ENCODE assay signal across 9 cellular contexts in genomic region chr19:42284066-42284501, GRCh38. TPM values are rescaled to one million over a fixed set of nuclear protein-coding genes. Genes with fewer than 3 reads are reported as not detected.
A peak's percentile ranks its signal among the peaks of the same experiment; 100 is the strongest.
DNase-seq lines count a peak whose midpoint lies in the region; ATAC-seq and TF ChIP-seq lines count a peak whose summit lies in the region.
"Had no signal": no experiment of that assay in that cellular context is flagged by ENCODE, and none has a peak within 500 bp of the region (broad histone marks: within the 10 kb centered on the region; RNA-seq: fewer than 3 reads in every experiment).

No MANE protein-coding gene starts in this region.

- peaks cover 23% of the 10 kb centered on the region for H3K36me3 ChIP-seq in CD4-positive, alpha-beta memory T cell (ENCODE audit: insufficient read depth, low read length)
- H3K36me3 ChIP-seq in neuronal stem cell (replicated peaks in 1 of 2; ENCODE audit: control insufficient read depth in 2 of 2, insufficient read depth in 2 of 2, low read length in 2 of 2): peaks cover 29 to 37% of the 10 kb centered on the region in 2 donors
- peaks cover 20% of the 10 kb centered on the region for H3K36me3 ChIP-seq in thoracic aorta

- WGBS in neuronal stem cell (ENCODE audit: extremely low coverage in 2 of 2, insufficient read length in 2 of 2, insufficient replicate concordance in 1 of 2), 2 donors: no CpG with 5 or more reads among the region's 76 CpGs

- H3K9me3 ChIP-seq in CD4-positive, alpha-beta memory T cell (ENCODE audit: control insufficient read depth in 1 of 2, low read length in 2 of 2): no peaks in the 10 kb centered on the region
- H3K9me3 ChIP-seq in neuronal stem cell (replicated peaks in 1 of 2; ENCODE audit: control insufficient read depth in 2 of 2, insufficient read depth in 1 of 2, low read depth in 1 of 2, low read length in 2 of 2) (peaks cover 0 to 2% of the 10 kb centered on the region in 2 donors), thoracic aorta (no peaks in the 10 kb centered on the region)

- no peak for TF ChIP-seq CTCF in fibroblast of the aortic adventitia (IDR thresholded peaks at IDR 0.05; ENCODE audit: insufficient read depth, low read length)
- TF ChIP-seq CTCF in thoracic aorta (IDR thresholded peaks at IDR 0.05): no peak

- H3K9ac ChIP-seq in neuronal stem cell (ENCODE audit: low read depth, low read length, poor library complexity): peak overlapping the region; percentile 92

- no peak overlapping the region for H3K4ac ChIP-seq in neuronal stem cell (ENCODE audit: low read length)

- H2BK12ac ChIP-seq in neuronal stem cell (ENCODE audit: low read length): no peak overlapping the region

- peaks cover 48% of the 10 kb centered on the region for H3K4me1 ChIP-seq in CD4-positive, alpha-beta memory T cell (ENCODE audit: insufficient read depth, low read length)
- H3K4me1 ChIP-seq in neuronal stem cell (ENCODE audit: control insufficient read depth in 2 of 2, insufficient read depth in 1 of 2, low read depth in 1 of 2, low read length in 2 of 2): peaks cover 41 to 42% of the 10 kb centered on the region in 2 donors
- H3K4me1 ChIP-seq in thoracic aorta (ENCODE audit: control insufficient read depth in 1 of 2, low read depth in 2 of 2): peaks cover 36 to 56% of the 10 kb centered on the region in 2 donors

- H3K4me1 Mint-ChIP-seq in CD4-positive, alpha-beta memory T cell: peaks cover 25 to 33% (median 29%) of the 10 kb centered on the region in 4 donors
- peaks cover 41% of the 10 kb centered on the region for H3K4me1 Mint-ChIP-seq in activated T-helper 1 cell treated with anti-CD3 and anti-CD28 coated beads, Interleukin-12 subunit alpha, Interleukin-12 subunit beta, Interleukin-2, Interleukin-4 antibody, amounts not matched to agents 30 ng/mL and 10 ng/mL and 1 ng/mL, durations not matched to agents 14 hours and 24 hours and 36 hours (ENCODE audit: low read depth)

- no peak overlapping the region for H4K91ac ChIP-seq in neuronal stem cell (ENCODE audit: low read depth, low read length, poor library complexity)

- H3K4me2 ChIP-seq in neuronal stem cell (ENCODE audit: insufficient read depth, low read length, poor library complexity, severe bottlenecking): peak overlapping the region; percentile 32

- peak overlapping the region; percentile 66 for H3K23ac ChIP-seq in neuronal stem cell (ENCODE audit: low read depth, low read length, poor library complexity)

- H3K18ac ChIP-seq in neuronal stem cell (ENCODE audit: low read length): peak overlapping the region; percentile 98

- no peaks in the 10 kb centered on the region for H3K9me3 Mint-ChIP-seq in CD4-positive, alpha-beta memory T cell
- no peaks in the 10 kb centered on the region for H3K9me3 Mint-ChIP-seq in activated T-helper 1 cell treated with anti-CD3 and anti-CD28 coated beads, Interleukin-12 subunit alpha, Interleukin-12 subunit beta, Interleukin-2, Interleukin-4 antibody, amounts not matched to agents 30 ng/mL and 10 ng/mL and 1 ng/mL, durations not matched to agents 14 hours and 24 hours and 36 hours

- H2AK5ac ChIP-seq in neuronal stem cell (ENCODE audit: low read depth, low read length): no peak overlapping the region

- no peak overlapping the region for H3K27ac Mint-ChIP-seq in CD4-positive, alpha-beta memory T cell
- H3K27ac Mint-ChIP-seq in activated T-helper 1 cell treated with anti-CD3 and anti-CD28 coated beads, Interleukin-12 subunit alpha, Interleukin-12 subunit beta, Interleukin-2, Interleukin-4 antibody, amounts not matched to agents 30 ng/mL and 10 ng/mL and 1 ng/mL, durations not matched to agents 14 hours and 24 hours and 36 hours: no peak overlapping the region

- no peak overlapping the region for H4K8ac ChIP-seq in neuronal stem cell (ENCODE audit: low read depth, low read length)

- H2BK15ac ChIP-seq in neuronal stem cell (ENCODE audit: low read length): no peak overlapping the region

- H3K79me1 ChIP-seq in neuronal stem cell (ENCODE audit: low read depth, low read length): peaks cover 27% of the 10 kb centered on the region

- no peak overlapping the region for H2BK120ac ChIP-seq in neuronal stem cell (ENCODE audit: low read depth, low read length)

- peak; percentile 84 to 93 (median 92) for DNase-seq in CD4-positive, alpha-beta memory T cell
- DNase-seq in NCI-H82 (lab: John Stamatoyannopoulos, UW): peak; percentile 87
- DNase-seq in activated T-helper 1 cell treated with anti-CD3 and anti-CD28 coated beads, Interleukin-12 subunit alpha, Interleukin-12 subunit beta, Interleukin-2, Interleukin-4 antibody, amounts not matched to agents 30 ng/mL and 10 ng/mL and 1 ng/mL, durations not matched to agents 14 hours and 24 hours and 36 hours (ENCODE audit: low spot score): peak; percentile 79
- peak; percentile 74 for DNase-seq in fibroblast of the aortic adventitia (ENCODE audit: low read depth)
- DNase-seq in neuronal stem cell (ENCODE audit: low spot score): peak; percentile 68
- no peak for DNase-seq in thoracic aorta (ENCODE audit: low spot score)

- POLR2A ChIA-PET in CD4-positive, alpha-beta memory T cell (lab: Charles Lee; ENCODE audit: partially characterized antibody): interaction anchor here (0.6 to 9.3 kb wide), 13 partner anchors 13 to 161 kb away, joined by 3 to 139 read pairs (median 4); partner anchors contain the start of genes CIC, DEDD2, ERF and GSK3A

- TF ChIP-seq POLR2A in GM19099 (IDR thresholded peaks at IDR 0.05; ENCODE audit: extremely low read depth, insufficient read length, low read depth): peak; percentile 63

- peak overlapping the region; percentile 67 for H2AFZ ChIP-seq in neuronal stem cell (ENCODE audit: low read length)

- ATAC-seq in HG03196 (IDR thresholded peaks at IDR 0.05; ENCODE audit: unreplicated experiment): peak; percentile 21
- ATAC-seq in thoracic aorta (ENCODE audit: insufficient number of reproducible peaks, low FRiP score, low read depth): peak; percentile 6

- H3K4me3 ChIP-seq in CD4-positive, alpha-beta memory T cell (ENCODE audit: low read length in 2 of 2): no peak overlapping the region
- peak overlapping the region; percentile 84 for H3K4me3 ChIP-seq in fibroblast of the aortic adventitia (ENCODE audit: low read depth, low read length)
- peak overlapping the region; percentile 84 to 96 for H3K4me3 ChIP-seq in neuronal stem cell (ENCODE audit: low read length in 2 of 2)
- peak overlapping the region; percentile 70 for H3K4me3 ChIP-seq in thoracic aorta

- H3K36me3 Mint-ChIP-seq in CD4-positive, alpha-beta memory T cell: peaks cover 0 to 32% of the 10 kb centered on the region in 2 donors
- H3K36me3 Mint-ChIP-seq in activated T-helper 1 cell treated with anti-CD3 and anti-CD28 coated beads, Interleukin-12 subunit alpha, Interleukin-12 subunit beta, Interleukin-2, Interleukin-4 antibody, amounts not matched to agents 30 ng/mL and 10 ng/mL and 1 ng/mL, durations not matched to agents 14 hours and 24 hours and 36 hours (ENCODE audit: low read depth): peaks cover 9% of the 10 kb centered on the region
- H3K36me3 Mint-ChIP-seq: activated naive CD8-positive, alpha-beta T cell had no signal

- peak overlapping the region; percentile 40 for H3K27ac ChIP-seq in CD4-positive, alpha-beta memory T cell (ENCODE audit: low read depth, low read length)
- H3K27ac ChIP-seq in neuronal stem cell (replicated peaks; ENCODE audit: low read length) (peak overlapping the region; percentile 97), thoracic aorta (peak overlapping the region in 1 of 2 donors; percentile 72)

- H3K27me3 Mint-ChIP-seq in CD4-positive, alpha-beta memory T cell: no peaks in the 10 kb centered on the region
- H3K27me3 Mint-ChIP-seq in activated T-helper 1 cell treated with anti-CD3 and anti-CD28 coated beads, Interleukin-12 subunit alpha, Interleukin-12 subunit beta, Interleukin-2, Interleukin-4 antibody, amounts not matched to agents 30 ng/mL and 10 ng/mL and 1 ng/mL, durations not matched to agents 14 hours and 24 hours and 36 hours (ENCODE audit: insufficient read depth): no peaks in the 10 kb centered on the region
- H3K27me3 Mint-ChIP-seq: activated naive CD8-positive, alpha-beta T cell had no signal

- no peak overlapping the region for H2BK5ac ChIP-seq in neuronal stem cell (ENCODE audit: low read length)

- CTCF ChIA-PET in CD4-positive, alpha-beta memory T cell (lab: Charles Lee; ENCODE audit: partially characterized antibody): interaction anchor here (1.5 kb wide), 1 partner anchor 41 kb away, joined by 5 read pairs; no protein-coding TSS in a partner anchor

- no peak overlapping the region for H3K14ac ChIP-seq in neuronal stem cell (ENCODE audit: low read length)

- H3K4me3 Mint-ChIP-seq in CD4-positive, alpha-beta memory T cell: no peak overlapping the region
- no peak overlapping the region for H3K4me3 Mint-ChIP-seq in activated T-helper 1 cell treated with anti-CD3 and anti-CD28 coated beads, Interleukin-12 subunit alpha, Interleukin-12 subunit beta, Interleukin-2, Interleukin-4 antibody, amounts not matched to agents 30 ng/mL and 10 ng/mL and 1 ng/mL, durations not matched to agents 14 hours and 24 hours and 36 hours

- intact Hi-C loops in CD4-positive, alpha-beta memory T cell (cut with micrococcal nuclease): loop anchor here (2.0 to 5.0 kb wide), 3 partner anchors 19 to 113 kb away; partner anchors contain the start of genes PAFAH1B3 and PRR19
- intact Hi-C loops in activated T-helper 1 cell treated with anti-CD3 and anti-CD28 coated beads, Interleukin-12 subunit alpha, Interleukin-12 subunit beta, Interleukin-2, Interleukin-4 antibody, amounts not matched to agents 30 ng/mL and 10 ng/mL and 1 ng/mL, durations not matched to agents 14 hours and 24 hours and 36 hours (cut with micrococcal nuclease): loop anchor here (5.0 kb wide), 2 partner anchors 82 to 207 kb away; partner anchors contain the start of gene ZNF574

- no peaks in the 10 kb centered on the region for H3K27me3 ChIP-seq in CD4-positive, alpha-beta memory T cell (ENCODE audit: insufficient read depth, low read length)
- H3K27me3 ChIP-seq in neuronal stem cell (ENCODE audit: control insufficient read depth in 3 of 3, insufficient read depth in 3 of 3, low read depth in 1 of 3, low read length in 3 of 3) (peaks cover 0 to 2% (median 0%) of the 10 kb centered on the region in 3 experiments), thoracic aorta (replicated peaks; ENCODE audit: insufficient read depth) (no peaks in the 10 kb centered on the region)

RNA-seq across cellular contexts. Expression of gene CIC, which starts 15.0 kb away (rescaled TPM):
- total RNA-seq in CD4-positive, alpha-beta memory T cell: 10 to 100 TPM; 81.6 to 82.6 TPM
- polyA plus RNA-seq in CD4-positive, alpha-beta memory T cell: 1 to 10 TPM in 1 of 2 donors, not detected in 1; 3.5 TPM
- 66.9 and 68.0 TPM in 2 replicates for total RNA-seq in activated T-helper 1 cell treated with anti-CD3 and anti-CD28 coated beads, Interleukin-12 subunit alpha, Interleukin-12 subunit beta, Interleukin-2, Interleukin-4 antibody, amounts not matched to agents 30 ng/mL and 10 ng/mL and 1 ng/mL, durations not matched to agents 14 hours and 24 hours and 36 hours
- 35.3 and 36.1 TPM in 2 replicates for total RNA-seq in fibroblast of the aortic adventitia (ENCODE audit: low replicate concordance)
- 38.5 TPM for polyA plus RNA-seq in neuronal stem cell (2013, experiment 1 of 2)
- 37.8 TPM for polyA plus RNA-seq in neuronal stem cell (2013, experiment 2 of 2)
- 100 to 1,000 TPM in 1 of 2 donors, 10 to 100 TPM in 1; 57.1 to 112 TPM for total RNA-seq in thoracic aorta

RNA-seq across cellular contexts. Expression of gene PRR19, which starts 17.8 kb away (rescaled TPM):
- total RNA-seq in CD4-positive, alpha-beta memory T cell: under 1 TPM; 0.28 to 0.64 TPM
- polyA plus RNA-seq in CD4-positive, alpha-beta memory T cell: under 1 TPM; 0.48 to 0.85 TPM
- total RNA-seq in activated T-helper 1 cell treated with anti-CD3 and anti-CD28 coated beads, Interleukin-12 subunit alpha, Interleukin-12 subunit beta, Interleukin-2, Interleukin-4 antibody, amounts not matched to agents 30 ng/mL and 10 ng/mL and 1 ng/mL, durations not matched to agents 14 hours and 24 hours and 36 hours: 1.0 and 1.4 TPM in 2 replicates
- 0.90 and 1.1 TPM in 2 replicates for total RNA-seq in fibroblast of the aortic adventitia (ENCODE audit: low replicate concordance)
- polyA plus RNA-seq in neuronal stem cell (2013, experiment 1 of 2): 2.2 TPM
- 2.0 TPM for polyA plus RNA-seq in neuronal stem cell (2013, experiment 2 of 2)
- not detected for total RNA-seq in thoracic aorta

RNA-seq across cellular contexts. Expression of gene PAFAH1B3, which starts 18.3 kb away (rescaled TPM):
- total RNA-seq in CD4-positive, alpha-beta memory T cell: 10 to 100 TPM; 17.0 to 17.2 TPM
- 10 to 100 TPM; 35.0 to 43.7 TPM for polyA plus RNA-seq in CD4-positive, alpha-beta memory T cell
- 48.7 and 50.1 TPM in 2 replicates for total RNA-seq in activated T-helper 1 cell treated with anti-CD3 and anti-CD28 coated beads, Interleukin-12 subunit alpha, Interleukin-12 subunit beta, Interleukin-2, Interleukin-4 antibody, amounts not matched to agents 30 ng/mL and 10 ng/mL and 1 ng/mL, durations not matched to agents 14 hours and 24 hours and 36 hours
- total RNA-seq in fibroblast of the aortic adventitia (ENCODE audit: low replicate concordance) (23.0 and 28.2 TPM in 2 replicates), thoracic aorta (1 to 10 TPM in 1 of 2 donors, not detected in 1; 1.8 TPM)
- polyA plus RNA-seq in neuronal stem cell (2013, experiment 1 of 2): 134 TPM
- 128 TPM for polyA plus RNA-seq in neuronal stem cell (2013, experiment 2 of 2)

RNA-seq across cellular contexts. Expression of gene TMEM145, which starts 29.0 kb away (rescaled TPM):
- not detected for total RNA-seq in CD4-positive, alpha-beta memory T cell
- not detected for polyA plus RNA-seq in CD4-positive, alpha-beta memory T cell
- 0.56 and 2.1 TPM in 2 replicates for total RNA-seq in activated T-helper 1 cell treated with anti-CD3 and anti-CD28 coated beads, Interleukin-12 subunit alpha, Interleukin-12 subunit beta, Interleukin-2, Interleukin-4 antibody, amounts not matched to agents 30 ng/mL and 10 ng/mL and 1 ng/mL, durations not matched to agents 14 hours and 24 hours and 36 hours
- total RNA-seq in fibroblast of the aortic adventitia (ENCODE audit: low replicate concordance) (not detected in 2 replicates), thoracic aorta (not detected)
- 0.61 TPM for polyA plus RNA-seq in neuronal stem cell (2013, experiment 1 of 2)
- 0.79 TPM for polyA plus RNA-seq in neuronal stem cell (2013, experiment 2 of 2)

RNA-seq across cellular contexts. Expression of gene ERF, which starts 29.2 kb away (rescaled TPM):
- 10 to 100 TPM; 38.5 to 39.9 TPM for total RNA-seq in CD4-positive, alpha-beta memory T cell
- polyA plus RNA-seq in CD4-positive, alpha-beta memory T cell: 1 to 10 TPM; 2.7 to 3.7 TPM
- total RNA-seq in activated T-helper 1 cell treated with anti-CD3 and anti-CD28 coated beads, Interleukin-12 subunit alpha, Interleukin-12 subunit beta, Interleukin-2, Interleukin-4 antibody, amounts not matched to agents 30 ng/mL and 10 ng/mL and 1 ng/mL, durations not matched to agents 14 hours and 24 hours and 36 hours: 71.9 and 78.4 TPM in 2 replicates
- total RNA-seq in fibroblast of the aortic adventitia (ENCODE audit: low replicate concordance) (18.2 and 30.4 TPM in 2 replicates), thoracic aorta (10 to 100 TPM; 46.6 to 49.8 TPM)
- 77.7 TPM for polyA plus RNA-seq in neuronal stem cell (2013, experiment 1 of 2)
- polyA plus RNA-seq in neuronal stem cell (2013, experiment 2 of 2): 78.0 TPM

Comparison
In these comparisons a context has a peak if more than half of its experiments do, and no peak if none do; other contexts are left out.
1. H3K4me3 ChIP-seq: peak in fibroblast of the aortic adventitia (single experiment), neuronal stem cell (2 of 2) and thoracic aorta (single experiment); none in CD4-positive, alpha-beta memory T cell (0 of 2).